In the genomic region with DNA sequence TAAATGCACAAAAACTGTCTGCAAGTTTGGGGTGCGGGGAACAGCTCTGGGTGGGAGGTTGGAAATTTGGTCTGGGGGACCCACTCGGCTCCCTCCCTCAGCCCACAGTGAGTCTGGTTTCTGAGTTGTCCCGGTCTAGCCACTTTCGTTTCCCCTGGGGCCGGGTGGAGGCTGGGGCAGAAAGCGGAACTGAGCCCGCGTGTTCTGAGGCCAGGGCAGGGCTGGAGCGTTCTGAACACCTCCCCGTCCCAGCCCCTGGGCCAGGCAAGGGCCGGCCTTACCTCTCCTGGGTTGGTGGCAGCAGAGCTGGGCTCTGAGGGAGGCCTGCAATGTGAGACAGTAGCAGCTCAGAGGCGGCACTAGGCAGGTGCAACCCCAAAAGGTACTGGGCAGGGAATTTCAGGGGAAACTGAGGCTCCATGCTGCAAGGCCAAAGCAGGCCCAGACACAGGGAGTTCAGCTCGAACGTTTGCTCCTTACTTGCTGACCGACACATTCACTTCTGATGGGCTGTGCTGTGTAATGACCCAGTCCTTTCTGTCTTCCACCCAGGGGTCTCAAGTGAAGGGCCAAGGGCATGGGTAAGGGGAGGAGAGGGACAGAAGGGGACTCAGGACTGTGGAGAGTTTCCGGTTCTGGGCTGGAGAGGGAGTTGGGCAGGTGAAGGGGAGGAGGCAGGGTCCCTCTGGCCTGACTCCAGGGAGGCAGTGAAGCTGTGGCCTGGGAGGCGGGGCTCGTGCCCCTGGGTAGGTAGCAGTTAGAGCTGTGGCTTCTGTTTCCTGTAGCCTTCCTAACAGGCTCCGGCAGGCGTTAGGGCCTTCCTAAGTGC, we compare ENCODE assay signal across 8 cellular contexts. TPM values are rescaled to one million over a fixed set of nuclear protein-coding genes. Genes with fewer than 3 reads are reported as not detected.
DNase-seq lines count a peak whose midpoint lies in the region; ATAC-seq and TF ChIP-seq lines count a peak whose summit lies in the region.

No MANE protein-coding gene starts in this region.

- H3K27ac Mint-ChIP-seq in WTC11 (no peak overlapping the region), MCF 10A (ENCODE audit: low read depth, unreplicated experiment) (no peak overlapping the region)

- no peak overlapping the region for H3K27ac ChIP-seq in A673 (ENCODE audit: low read depth, low read length, poor library complexity, severe bottlenecking)

- ATAC-seq in GM19372 (IDR thresholded peaks at IDR 0.05; ENCODE audit: low read depth, unreplicated experiment), result peak; percentile 54
- ATAC-seq in HG03280 (IDR thresholded peaks at IDR 0.05; ENCODE audit: unreplicated experiment), result peak; percentile 63
- peak; percentile 12 for ATAC-seq in WTC11

- CTCF ChIA-PET in WTC11 (lab: Charles Lee), result interaction anchor here (1.1 to 2.3 kb wide), 7 partner anchors 7 to 151 kb away, joined by 3 to 15 read pairs (median 7); a partner anchor contains a TSS
- CTCF ChIA-PET in MCF 10A (lab: Yijun Ruan, JAX), result interaction anchor here (1.2 kb wide), 1 partner anchor 29 kb away, joined by 3 read pairs; no protein-coding TSS in a partner anchor
- CTCF ChIA-PET in A673 (lab: Charles Lee), result no interaction called here

- DNase-seq in GM06990 (ENCODE audit: extremely low read depth, insufficient read length) (peak; percentile 90), WTC11 (ENCODE audit: low spot score) (peak; percentile 42), midbrain (lab: John Stamatoyannopoulos, UW) (peak; percentile 36), cerebellar cortex (ENCODE audit: low spot score) (no peak), MCF 10A (ENCODE audit: unreplicated experiment) (no peak), A673 (ENCODE audit: low spot score) (no peak)

- peaks cover 11% of the 10 kb centered on the region for H3K4me1 Mint-ChIP-seq in WTC11
- H3K4me1 Mint-ChIP-seq in MCF 10A (ENCODE audit: insufficient read depth, unreplicated experiment), result peaks cover 13% of the 10 kb centered on the region

- H3K36me3 Mint-ChIP-seq in WTC11, result no peaks in the 10 kb centered on the region
- no peaks in the 10 kb centered on the region for H3K36me3 Mint-ChIP-seq in MCF 10A (ENCODE audit: insufficient read depth, unreplicated experiment)

- H3K36me3 ChIP-seq in GM06990 (ENCODE audit: control insufficient read depth, insufficient read depth, low read length) (peaks cover 14% of the 10 kb centered on the region), A673 (ENCODE audit: insufficient read depth, low read length, poor library complexity, severe bottlenecking) (no peaks in the 10 kb centered on the region)

- no peaks in the 10 kb centered on the region for H3K9me3 Mint-ChIP-seq in WTC11
- H3K9me3 Mint-ChIP-seq in MCF 10A (ENCODE audit: unreplicated experiment), result no peaks in the 10 kb centered on the region

- intact Hi-C loops in MCF 10A (cut with micrococcal nuclease), result no loop called here
- intact Hi-C loops in A673 (cut with micrococcal nuclease; ENCODE audit: unreplicated experiment), result no loop called here

- POLR2A ChIA-PET in WTC11 (lab: Charles Lee), result interaction anchor here (0.6 kb wide), 1 partner anchor 51 kb away, joined by 3 read pairs; no protein-coding TSS in a partner anchor
- POLR2A ChIA-PET in MCF 10A (lab: Yijun Ruan, JAX), result interaction anchor here (0.7 kb wide), 1 partner anchor 114 kb away, joined by 5 read pairs; a partner anchor contains a TSS
- POLR2A ChIA-PET in A673 (lab: Charles Lee; ENCODE audit: low non-redundant PET), result no interaction called here

- H3K4me3 ChIP-seq in GM06990 (replicated peaks; ENCODE audit: low read depth, low read length), result peak overlapping the region; percentile 90
- H3K4me3 ChIP-seq in A673 (ENCODE audit: low read depth, low read length, poor library complexity, severe bottlenecking), result no peak overlapping the region

- BruUV-seq in MCF 10A (replicated peaks; lab: Mats Ljungman, UMichigan) (no TSS peak), A673 (replicated peaks; lab: Mats Ljungman, UMichigan) (no TSS peak)

- H3K4me3 Mint-ChIP-seq in WTC11, result no peak overlapping the region
- H3K4me3 Mint-ChIP-seq in MCF 10A (ENCODE audit: unreplicated experiment), result no peak overlapping the region

- H3K27me3 Mint-ChIP-seq in WTC11 (ENCODE audit: low read depth), result peaks cover 52% of the 10 kb centered on the region
- H3K27me3 Mint-ChIP-seq in MCF 10A (ENCODE audit: insufficient read depth, unreplicated experiment), result no peaks in the 10 kb centered on the region

- H3K9me3 ChIP-seq in A673 (ENCODE audit: low read depth, low read length, poor library complexity, severe bottlenecking), result no peaks in the 10 kb centered on the region

- TF ChIP-seq CTCF in GM06990 (IDR thresholded peaks at IDR 0.05; ENCODE audit: insufficient read depth, low read length, poor library complexity, severe bottlenecking) (no peak), WTC11 (IDR thresholded peaks at IDR 0.05) (no peak), MCF 10A (IDR thresholded peaks at IDR 0.05; ENCODE audit: unreplicated experiment) (no peak), A673 (conservative IDR thresholded peaks at IDR 0.05; ENCODE audit: low read depth, low read length) (no peak)

- no peaks in the 10 kb centered on the region for H3K4me1 ChIP-seq in A673 (ENCODE audit: insufficient read depth, low read length, poor library complexity, severe bottlenecking)

- H3K27me3 ChIP-seq in GM06990 (replicated peaks; ENCODE audit: control insufficient read depth, insufficient read depth, low read length), result no peaks in the 10 kb centered on the region
- peaks cover 38% of the 10 kb centered on the region for H3K27me3 ChIP-seq in A673 (replicated peaks; ENCODE audit: insufficient read depth, low read depth, low read length, poor library complexity)

TF ChIP-seq in WTC11, 78 proteins besides CTCF, POLR2A, EP300 and RAD21:
- no peak for TF ChIP-seq CREM (CRISPR knock-in tag; IDR thresholded peaks at IDR 0.05)
- no peak for TF ChIP-seq RORB (CRISPR knock-in tag; IDR thresholded peaks at IDR 0.05)
- TF ChIP-seq, protein P1, sequence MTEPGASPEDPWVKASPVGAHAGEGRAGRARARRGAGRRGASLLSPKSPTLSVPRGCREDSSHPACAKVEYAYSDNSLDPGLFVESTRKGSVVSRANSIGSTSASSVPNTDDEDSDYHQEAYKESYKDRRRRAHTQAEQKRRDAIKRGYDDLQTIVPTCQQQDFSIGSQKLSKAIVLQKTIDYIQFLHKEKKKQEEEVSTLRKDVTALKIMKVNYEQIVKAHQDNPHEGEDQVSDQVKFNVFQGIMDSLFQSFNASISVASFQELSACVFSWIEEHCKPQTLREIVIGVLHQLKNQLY (CRISPR knock-in tag; IDR thresholded peaks at IDR 0.05), result no peak
- no peak for TF ChIP-seq ETV6 (CRISPR knock-in tag; IDR thresholded peaks at IDR 0.05)
- TF ChIP-seq GRHL2 (CRISPR knock-in tag; IDR thresholded peaks at IDR 0.05; ENCODE audit: insufficient replicate concordance, severe bottlenecking), result no peak
- TF ChIP-seq TCF7 (CRISPR knock-in tag; IDR thresholded peaks at IDR 0.05; ENCODE audit: low read depth), result no peak
- no peak for TF ChIP-seq ESRRA (CRISPR knock-in tag; IDR thresholded peaks at IDR 0.05; ENCODE audit: borderline replicate concordance)
- TF ChIP-seq KAT7 (CRISPR knock-in tag; IDR thresholded peaks at IDR 0.05; ENCODE audit: borderline replicate concordance), result no peak
- no peak for TF ChIP-seq FOXP1 (CRISPR knock-in tag; IDR thresholded peaks at IDR 0.05; ENCODE audit: borderline replicate concordance)
- no peak for TF ChIP-seq FOXJ3 (CRISPR knock-in tag; IDR thresholded peaks at IDR 0.05; ENCODE audit: borderline replicate concordance)
- TF ChIP-seq NR3C1 (CRISPR knock-in tag; conservative IDR thresholded peaks at IDR 0.05; ENCODE audit: low read depth), result no peak
- no peak for TF ChIP-seq ZNF416 (CRISPR knock-in tag; IDR thresholded peaks at IDR 0.05)
- TF ChIP-seq, protein P2, sequence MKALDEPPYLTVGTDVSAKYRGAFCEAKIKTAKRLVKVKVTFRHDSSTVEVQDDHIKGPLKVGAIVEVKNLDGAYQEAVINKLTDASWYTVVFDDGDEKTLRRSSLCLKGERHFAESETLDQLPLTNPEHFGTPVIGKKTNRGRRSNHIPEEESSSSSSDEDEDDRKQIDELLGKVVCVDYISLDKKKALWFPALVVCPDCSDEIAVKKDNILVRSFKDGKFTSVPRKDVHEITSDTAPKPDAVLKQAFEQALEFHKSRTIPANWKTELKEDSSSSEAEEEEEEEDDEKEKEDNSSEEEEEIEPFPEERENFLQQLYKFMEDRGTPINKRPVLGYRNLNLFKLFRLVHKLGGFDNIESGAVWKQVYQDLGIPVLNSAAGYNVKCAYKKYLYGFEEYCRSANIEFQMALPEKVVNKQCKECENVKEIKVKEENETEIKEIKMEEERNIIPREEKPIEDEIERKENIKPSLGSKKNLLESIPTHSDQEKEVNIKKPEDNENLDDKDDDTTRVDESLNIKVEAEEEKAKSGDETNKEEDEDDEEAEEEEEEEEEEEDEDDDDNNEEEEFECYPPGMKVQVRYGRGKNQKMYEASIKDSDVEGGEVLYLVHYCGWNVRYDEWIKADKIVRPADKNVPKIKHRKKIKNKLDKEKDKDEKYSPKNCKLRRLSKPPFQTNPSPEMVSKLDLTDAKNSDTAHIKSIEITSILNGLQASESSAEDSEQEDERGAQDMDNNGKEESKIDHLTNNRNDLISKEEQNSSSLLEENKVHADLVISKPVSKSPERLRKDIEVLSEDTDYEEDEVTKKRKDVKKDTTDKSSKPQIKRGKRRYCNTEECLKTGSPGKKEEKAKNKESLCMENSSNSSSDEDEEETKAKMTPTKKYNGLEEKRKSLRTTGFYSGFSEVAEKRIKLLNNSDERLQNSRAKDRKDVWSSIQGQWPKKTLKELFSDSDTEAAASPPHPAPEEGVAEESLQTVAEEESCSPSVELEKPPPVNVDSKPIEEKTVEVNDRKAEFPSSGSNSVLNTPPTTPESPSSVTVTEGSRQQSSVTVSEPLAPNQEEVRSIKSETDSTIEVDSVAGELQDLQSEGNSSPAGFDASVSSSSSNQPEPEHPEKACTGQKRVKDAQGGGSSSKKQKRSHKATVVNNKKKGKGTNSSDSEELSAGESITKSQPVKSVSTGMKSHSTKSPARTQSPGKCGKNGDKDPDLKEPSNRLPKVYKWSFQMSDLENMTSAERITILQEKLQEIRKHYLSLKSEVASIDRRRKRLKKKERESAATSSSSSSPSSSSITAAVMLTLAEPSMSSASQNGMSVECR (CRISPR knock-in tag; IDR thresholded peaks at IDR 0.05; ENCODE audit: borderline replicate concordance), result no peak
- no peak for TF ChIP-seq ZNF219 (CRISPR knock-in tag; IDR thresholded peaks at IDR 0.05; ENCODE audit: borderline replicate concordance)

RNA-seq across cellular contexts. Expression of a gene that starts 3.0 kb away (rescaled TPM):
- 0.66 to 0.71 TPM (median 0.69 TPM) in 3 replicates for total RNA-seq in WTC11 (2021)
- 7.5 and 10.1 TPM in 2 replicates for total RNA-seq in MCF 10A (2022)
- not detected in 2 replicates for total RNA-seq in A673 (2021)

RNA-seq across cellular contexts. Expression of a gene that starts 30.2 kb away (rescaled TPM):
- total RNA-seq in WTC11 (2021) (2.5 to 2.9 TPM (median 2.7 TPM) in 3 replicates), MCF 10A (2022) (0.42 and 0.68 TPM in 2 replicates), A673 (2021) (not detected in 2 replicates)

Comparison
In these comparisons a context has a peak if more than half of its experiments do, and no peak if none do; other contexts are left out.
1. DNase-seq: peak in GM06990 (single experiment), WTC11 (single experiment) and midbrain (single experiment); none in cerebellar cortex (single experiment), MCF 10A (single experiment) and A673 (single experiment).
2. ATAC-seq: peak in every context shown above with its lines; median percentile 63 in HG03280; 54 in GM19372; 12 in WTC11.